1 cellular context compared by ENCODE assay signal in the genomic region with DNA sequence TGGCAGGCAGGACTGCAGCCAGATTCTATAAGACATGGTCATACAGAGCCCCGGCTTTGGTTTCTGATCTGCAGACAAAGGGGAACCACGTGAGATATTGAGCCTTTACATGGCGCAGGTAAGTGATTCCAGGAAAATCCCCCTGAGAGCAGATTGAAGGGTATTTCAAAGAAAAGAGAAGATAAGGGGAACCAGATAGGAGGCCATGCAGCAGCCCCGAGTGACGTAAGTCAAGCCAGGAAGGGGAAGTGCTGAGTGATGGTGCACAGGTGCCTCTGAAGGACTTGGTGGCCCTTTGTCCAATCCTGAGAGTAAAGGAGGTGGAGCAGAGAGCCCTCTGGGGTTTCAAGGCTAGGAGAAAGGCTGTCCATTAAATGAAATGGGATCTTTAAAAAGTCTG.
A peak's percentile ranks its signal among the peaks of the same experiment; 100 is the strongest.
TF ChIP-seq lines count a peak whose summit lies in the region.

No MANE protein-coding gene starts in this region.

TF ChIP-seq in K562, 482 proteins besides CTCF, POLR2A, EP300 and RAD21 (continued from another document):
- TF ChIP-seq, protein P1, sequence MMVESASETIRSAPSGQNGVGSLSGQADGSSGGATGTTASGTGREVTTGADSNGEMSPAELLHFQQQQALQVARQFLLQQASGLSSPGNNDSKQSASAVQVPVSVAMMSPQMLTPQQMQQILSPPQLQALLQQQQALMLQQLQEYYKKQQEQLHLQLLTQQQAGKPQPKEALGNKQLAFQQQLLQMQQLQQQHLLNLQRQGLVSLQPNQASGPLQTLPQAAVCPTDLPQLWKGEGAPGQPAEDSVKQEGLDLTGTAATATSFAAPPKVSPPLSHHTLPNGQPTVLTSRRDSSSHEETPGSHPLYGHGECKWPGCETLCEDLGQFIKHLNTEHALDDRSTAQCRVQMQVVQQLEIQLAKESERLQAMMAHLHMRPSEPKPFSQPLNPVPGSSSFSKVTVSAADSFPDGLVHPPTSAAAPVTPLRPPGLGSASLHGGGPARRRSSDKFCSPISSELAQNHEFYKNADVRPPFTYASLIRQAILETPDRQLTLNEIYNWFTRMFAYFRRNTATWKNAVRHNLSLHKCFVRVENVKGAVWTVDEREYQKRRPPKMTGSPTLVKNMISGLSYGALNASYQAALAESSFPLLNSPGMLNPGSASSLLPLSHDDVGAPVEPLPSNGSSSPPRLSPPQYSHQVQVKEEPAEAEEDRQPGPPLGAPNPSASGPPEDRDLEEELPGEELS (CRISPR knock-in tag; IDR thresholded peaks at IDR 0.05; ENCODE audit: borderline replicate concordance): no peak
- TF ChIP-seq SPI1 (IDR thresholded peaks at IDR 0.05; ENCODE audit: borderline replicate concordance, low read depth, low read length): peak; percentile 78
- TF ChIP-seq, protein P2, sequence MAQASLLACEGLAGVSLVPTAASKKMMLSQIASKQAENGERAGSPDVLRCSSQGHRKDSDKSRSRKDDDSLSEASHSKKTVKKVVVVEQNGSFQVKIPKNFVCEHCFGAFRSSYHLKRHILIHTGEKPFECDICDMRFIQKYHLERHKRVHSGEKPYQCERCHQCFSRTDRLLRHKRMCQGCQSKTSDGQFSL (CRISPR knock-in tag; IDR thresholded peaks at IDR 0.05): no peak
- TF ChIP-seq, protein P2 (tag; IDR thresholded peaks at IDR 0.05): no peak
- 0 out of 2 replicates have a peak, but pooled peaks have one; percentile 5 for TF ChIP-seq CREM (IDR thresholded peaks at IDR 0.05; ENCODE audit: low read depth)
- TF ChIP-seq MECOM (CRISPR knock-in tag; IDR thresholded peaks at IDR 0.05): no peak
- TF ChIP-seq SMARCB1 (IDR thresholded peaks at IDR 0.05; ENCODE audit: insufficient read length, low read depth): no peak
- TF ChIP-seq TARDBP (IDR thresholded peaks at IDR 0.05): no peak
- no peak for TF ChIP-seq CCNT2 (IDR thresholded peaks at IDR 0.05; ENCODE audit: borderline replicate concordance, extremely low read depth, insufficient read length, low read depth, low read length)
- TF ChIP-seq REST (CRISPR knock-in tag; IDR thresholded peaks at IDR 0.05; ENCODE audit: low read depth): no peak
- no peak for TF ChIP-seq ZNF830 (CRISPR knock-in tag; IDR thresholded peaks at IDR 0.05)
- no peak for TF ChIP-seq CUX1 (CRISPR knock-in tag; IDR thresholded peaks at IDR 0.05)
